Comparison of ENCODE assay signal across 12 cellular contexts in the genomic region with DNA sequence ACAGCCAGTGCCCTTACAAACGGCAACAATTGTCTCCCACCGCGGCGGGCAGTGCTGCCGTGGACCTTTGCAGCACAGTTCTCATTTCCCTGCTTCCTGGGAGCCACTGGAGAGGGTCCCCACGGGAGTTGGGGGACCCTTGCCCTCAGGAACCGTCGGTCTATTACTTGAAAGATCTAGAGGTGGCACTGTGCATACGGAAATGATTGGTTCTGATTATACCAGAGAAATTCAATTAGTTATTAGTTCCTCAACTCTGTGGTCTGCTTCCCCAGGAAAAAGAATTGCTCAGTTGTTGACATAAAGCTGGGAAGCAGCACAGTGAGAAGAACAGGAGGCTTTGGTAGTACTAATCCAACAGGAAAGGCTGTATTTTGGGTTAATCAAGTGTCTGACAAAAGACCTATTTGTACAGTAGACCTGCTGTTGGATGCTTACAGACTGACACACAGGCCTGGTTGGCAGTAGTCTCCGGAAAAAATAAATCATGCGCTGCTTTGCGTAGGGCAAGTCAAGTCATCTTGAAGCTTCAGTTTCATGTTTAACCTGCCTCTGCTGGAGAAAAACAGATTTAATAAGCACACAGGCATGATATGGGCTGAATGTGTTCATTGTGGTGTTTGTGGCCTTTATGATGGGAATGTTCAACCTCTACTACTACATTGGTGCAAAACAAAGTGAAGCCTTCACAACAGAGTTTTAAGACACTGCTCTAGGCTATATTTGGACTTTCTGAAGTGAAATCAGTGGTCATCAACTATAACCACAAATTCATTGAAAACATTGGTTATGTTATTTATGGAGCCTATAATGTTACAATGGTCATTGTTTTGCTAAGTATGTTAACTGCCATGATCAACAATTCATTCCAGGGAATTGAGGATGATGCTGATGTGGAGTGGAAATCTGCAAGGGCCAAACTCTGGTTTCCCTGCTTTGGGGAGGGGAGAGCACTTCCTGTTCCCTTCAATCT. TPM values are rescaled to one million over a fixed set of nuclear protein-coding genes. Genes with fewer than 3 reads are reported as not detected.
DNase-seq lines count a peak whose midpoint lies in the region; ATAC-seq and TF ChIP-seq lines count a peak whose summit lies in the region.
"Had no signal": no experiment of that assay in that cellular context is flagged by ENCODE, and none has a peak within 500 bp of the region (broad histone marks: within the 10 kb centered on the region; RNA-seq: fewer than 3 reads in every experiment).

No MANE protein-coding gene starts in this region.

- no TSS peak for BruUV-seq in mammary epithelial cell (replicated peaks; lab: Mats Ljungman, UMichigan)

- 56% methylated on average over 10 of the region's 12 CpGs for WGBS in mammary epithelial cell (ENCODE audit: low coverage, missing lambda C conversion rate)
- 71% methylated on average over 12 of the region's 12 CpGs for WGBS in suprapubic skin
- WGBS in esophagus squamous epithelium, 2 donors = 48 to 51% methylated on average over 5 to 9 of the region's 12 CpGs

- no peak overlapping the region for H3K9ac ChIP-seq in mammary epithelial cell (ENCODE audit: insufficient read depth, low read length)

- H3K36me3 ChIP-seq in mammary epithelial cell (ENCODE audit: insufficient read depth, low read length) (no peaks in the 10 kb centered on the region), breast epithelium (no peaks in the 10 kb centered on the region), suprapubic skin (no peaks in the 10 kb centered on the region), esophagus squamous epithelium (no peaks in the 10 kb centered on the region)

- no peak for TF ChIP-seq EP300 in suprapubic skin (IDR thresholded peaks at IDR 0.05)

- no peak for TF ChIP-seq CTCF in mammary epithelial cell (conservative IDR thresholded peaks at IDR 0.05 in 1 of 2, IDR thresholded peaks at IDR 0.05 in 1 of 2; ENCODE audit: extremely low read depth in 1 of 2, insufficient read depth in 1 of 2, low read depth in 1 of 2, low read length in 2 of 2)
- no peak for TF ChIP-seq CTCF in breast epithelium (IDR thresholded peaks at IDR 0.05)
- no peak for TF ChIP-seq CTCF in epithelial cell of esophagus (IDR thresholded peaks at IDR 0.05; ENCODE audit: insufficient read depth, low read depth, low read length, missing control alignments)
- no peak for TF ChIP-seq CTCF in suprapubic skin (IDR thresholded peaks at IDR 0.05)
- TF ChIP-seq CTCF in esophagus squamous epithelium (IDR thresholded peaks at IDR 0.05) = no peak

- dilution Hi-C loops in mammary epithelial cell (cut with HindIII; ENCODE audit: low sequenced_read_pairs) = no loop called here

- ATAC-seq in HG02759 (IDR thresholded peaks at IDR 0.05; ENCODE audit: unreplicated experiment) = no peak

- H3K4me3 ChIP-seq in mammary epithelial cell (replicated peaks in 1 of 3; ENCODE audit: insufficient read depth in 1 of 3, low read depth in 2 of 3, low read length in 3 of 3) (no peak overlapping the region), breast epithelium (no peak overlapping the region), epithelial cell of esophagus (ENCODE audit: low read length) (no peak overlapping the region), suprapubic skin (no peak overlapping the region), esophagus squamous epithelium (no peak overlapping the region)
- H3K4me3 ChIP-seq: SK-N-MC had no signal

- H3K27ac ChIP-seq in mammary epithelial cell (ENCODE audit: insufficient read depth, low read depth, low read length) (no peak overlapping the region), breast epithelium (no peak overlapping the region), suprapubic skin (peak overlapping the region; percentile 51), esophagus squamous epithelium (no peak overlapping the region)
- H3K27ac ChIP-seq: SK-N-MC had no signal

- peaks cover 7% of the 10 kb centered on the region for H3K27me3 ChIP-seq in mammary epithelial cell (ENCODE audit: insufficient read depth, low read length)
- no peaks in the 10 kb centered on the region for H3K27me3 ChIP-seq in breast epithelium
- H3K27me3 ChIP-seq in suprapubic skin = peaks cover 4% of the 10 kb centered on the region
- H3K27me3 ChIP-seq in esophagus squamous epithelium = peaks cover 0 to 28% (median 0%) of the 10 kb centered on the region in 4 donors

- TF ChIP-seq POLR2A in breast epithelium (IDR thresholded peaks at IDR 0.05) (no peak), suprapubic skin (IDR thresholded peaks at IDR 0.05) (no peak), esophagus squamous epithelium (IDR thresholded peaks at IDR 0.05) (no peak)

- H3K79me2 ChIP-seq in mammary epithelial cell (ENCODE audit: insufficient read depth, low read length) = no peaks in the 10 kb centered on the region

- in situ Hi-C loops in mammary epithelial cell (cut with MboI; ENCODE audit: low sequenced_read_pairs in 2 of 2) = no loop called here

- no peak overlapping the region for H2AFZ ChIP-seq in mammary epithelial cell (ENCODE audit: low read depth, low read length)

- peaks cover 6% of the 10 kb centered on the region for H3K4me1 ChIP-seq in mammary epithelial cell (ENCODE audit: insufficient read depth, low read length)
- H3K4me1 ChIP-seq in breast epithelium = no peaks in the 10 kb centered on the region
- H3K4me1 ChIP-seq in suprapubic skin = peaks cover 16% of the 10 kb centered on the region
- H3K4me1 ChIP-seq in esophagus squamous epithelium = peaks cover 5 to 49% (median 24%) of the 10 kb centered on the region in 3 donors

- intact Hi-C loops in mammary epithelial cell (cut with micrococcal nuclease) = no loop called here
- intact Hi-C loops in breast epithelium (cut with DNase I; ENCODE audit: low total_unique reads) = no loop called here
- intact Hi-C loops in esophagus squamous epithelium (cut with DNase I) = no loop called here

- H4K20me1 ChIP-seq in mammary epithelial cell (ENCODE audit: insufficient read depth, low read length) = no peaks in the 10 kb centered on the region

- H3K9me3 ChIP-seq in mammary epithelial cell (replicated peaks; ENCODE audit: insufficient read depth, low read length) (no peaks in the 10 kb centered on the region), breast epithelium (no peaks in the 10 kb centered on the region), suprapubic skin (no peaks in the 10 kb centered on the region), esophagus squamous epithelium (no peaks in the 10 kb centered on the region)

- DNase-seq in mammary epithelial cell = peak; percentile 89
- DNase-seq in breast epithelium (ENCODE audit: low spot score in 2 of 2) = no peak
- DNase-seq in NCI-H526 (lab: John Stamatoyannopoulos, UW) = peak; percentile 90
- peak; percentile 58 for DNase-seq in epithelial cell of esophagus (ENCODE audit: low read depth)
- no peak for DNase-seq in suprapubic skin (ENCODE audit: low spot score in 2 of 2)
- no peak for DNase-seq in hippocampal formation (lab: John Stamatoyannopoulos, UW)
- no peak for DNase-seq in esophagus squamous epithelium (lab: John Stamatoyannopoulos, UW)
- DNase-seq: CD8-positive, alpha-beta memory T cell; erythroblast; MV-4-11 had no signal

- CTCF ChIA-PET in mammary epithelial cell (lab: Charles Lee; ENCODE audit: low non-redundant PET) = no interaction called here

- no peak overlapping the region for H3K4me2 ChIP-seq in mammary epithelial cell (ENCODE audit: insufficient read depth, low read depth, low read length)

RNA-seq across cellular contexts. Expression of a gene that starts 54.6 kb away (rescaled TPM):
- total RNA-seq in mammary epithelial cell = 10 to 100 TPM; 64.4 to 67.8 TPM
- polyA plus RNA-seq in mammary epithelial cell = 74.0 TPM
- 209 TPM for polyA minus RNA-seq in mammary epithelial cell
- total RNA-seq in breast epithelium = 10 to 100 TPM; 25.8 to 54.7 (median 51.5) TPM
- 10 to 100 TPM; 16.3 to 43.4 (median 29.8) TPM for total RNA-seq in suprapubic skin
- 10 to 100 TPM; 43.6 to 75.8 (median 56.8) TPM for total RNA-seq in esophagus squamous epithelium

Comparison
In these comparisons a context has a peak if more than half of its experiments do, and no peak if none do; other contexts are left out.
1. DNase-seq: peak in mammary epithelial cell (single experiment), NCI-H526 (2 of 2) and epithelial cell of esophagus (single experiment); none in breast epithelium (0 of 2), suprapubic skin (0 of 2), hippocampal formation (0 of 2) and esophagus squamous epithelium (single experiment).